ENCODE assay signal across 14 cellular contexts in the genomic region with DNA sequence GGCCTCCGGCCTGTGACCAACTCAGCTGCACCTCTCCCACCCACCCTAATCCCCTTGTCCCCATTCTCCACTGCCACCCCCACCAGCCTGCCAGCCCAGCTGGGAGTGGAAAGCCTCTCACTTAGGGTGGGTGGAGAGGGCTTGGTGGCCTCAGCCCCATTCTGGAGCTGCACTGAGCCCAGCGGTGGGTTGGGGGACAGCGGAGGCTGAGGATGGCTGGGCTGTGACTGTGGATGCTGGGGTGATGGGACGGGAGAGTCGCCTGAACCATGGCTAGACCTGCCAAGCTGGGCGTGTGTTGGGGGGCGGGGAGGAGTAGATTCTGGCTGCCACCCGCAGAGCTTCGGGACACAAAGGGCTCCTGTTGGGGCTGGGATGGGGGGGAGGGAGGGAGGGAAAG. TPM values are rescaled to one million over a fixed set of nuclear protein-coding genes. Genes with fewer than 3 reads are reported as not detected.
A peak's percentile ranks its signal among the peaks of the same experiment; 100 is the strongest.
DNase-seq lines count a peak whose midpoint lies in the region; ATAC-seq, FAIRE-seq and TF ChIP-seq lines count a peak whose summit lies in the region.
"Had no signal": no experiment of that assay in that cellular context is flagged by ENCODE, and none has a peak within 500 bp of the region (broad histone marks: within the 10 kb centered on the region; RNA-seq: fewer than 3 reads in every experiment).

No MANE protein-coding gene starts in this region.

- no peaks in the 10 kb centered on the region for H3K27me3 Mint-ChIP-seq in Caco-2 (ENCODE audit: insufficient read depth, unreplicated experiment)
- H3K27me3 Mint-ChIP-seq in T-helper 17 cell = no peaks in the 10 kb centered on the region
- peaks cover 2% of the 10 kb centered on the region for H3K27me3 Mint-ChIP-seq in endodermal cell (ENCODE audit: insufficient read depth)
- H3K27me3 Mint-ChIP-seq in neural crest cell (ENCODE audit: low read depth) = peaks cover 2% of the 10 kb centered on the region
- H3K27me3 Mint-ChIP-seq: stimulated activated naive CD8-positive, alpha-beta T cell treated with anti-CD3 and anti-CD28 coated beads, Interleukin-15, amount 100 ng/mL, for 72 hours had no signal

- H3K36me3 ChIP-seq in Caco-2 (ENCODE audit: control insufficient read depth, insufficient read depth, low read length) (peaks cover 1% of the 10 kb centered on the region; the same call in 1 of the 2 replicates), endodermal cell (ENCODE audit: control insufficient read depth, insufficient read depth, low read length) (peaks cover 39% of the 10 kb centered on the region)

- H3K9ac ChIP-seq in endodermal cell (ENCODE audit: extremely low read depth, low read length, poor library complexity, severe bottlenecking) = no peak overlapping the region

- H3K4me3 Mint-ChIP-seq in Caco-2 (ENCODE audit: unreplicated experiment) (peak overlapping the region; percentile 97), T-helper 17 cell (peak overlapping the region; percentile 90), endodermal cell (peak overlapping the region; percentile 86), neural crest cell (peak overlapping the region; percentile 92)

- 38% methylated on average over 9 of the region's 9 CpGs; no CpG with 5 or more reads in 1 of the 2 experiments for WGBS in endodermal cell (ENCODE audit: insufficient coverage in 1 of 2, insufficient read length in 1 of 2), 2 experiments

- no peak for FAIRE-seq in GM12891 (lab: Jason Lieb, UNC)

- H3K27me3 ChIP-seq in Caco-2 (replicated peaks; ENCODE audit: control insufficient read depth, insufficient read depth, low read length) = no peaks in the 10 kb centered on the region; the same call in 1 of the 2 replicates
- H3K27me3 ChIP-seq in endodermal cell (ENCODE audit: control insufficient read depth, insufficient read depth, low read length, poor library complexity, severe bottlenecking) = no peaks in the 10 kb centered on the region
- H3K27me3 ChIP-seq: BLaER1 had no signal

- intact Hi-C loops in Caco-2 (cut with micrococcal nuclease; ENCODE audit: unreplicated experiment) = no loop called here

- POLR2A ChIA-PET in Caco-2 (lab: Charles Lee) = no interaction called here

- H3K36me3 Mint-ChIP-seq in Caco-2 (ENCODE audit: insufficient read depth, unreplicated experiment) (peaks cover 16% of the 10 kb centered on the region), T-helper 17 cell (ENCODE audit: low read depth) (no peaks in the 10 kb centered on the region), endodermal cell (ENCODE audit: low read depth) (peaks cover 30% of the 10 kb centered on the region), neural crest cell (ENCODE audit: low read depth) (peaks cover 5% of the 10 kb centered on the region)

- H3K4me1 Mint-ChIP-seq in Caco-2 (ENCODE audit: low read depth, unreplicated experiment) = peaks cover 11% of the 10 kb centered on the region
- H3K4me1 Mint-ChIP-seq in T-helper 17 cell = peaks cover 23% of the 10 kb centered on the region
- H3K4me1 Mint-ChIP-seq in endodermal cell = peaks cover 26% of the 10 kb centered on the region
- peaks cover 35% of the 10 kb centered on the region for H3K4me1 Mint-ChIP-seq in neural crest cell

- no peak overlapping the region for H3K27ac ChIP-seq in endodermal cell (ENCODE audit: low read depth, low read length)
- H3K27ac ChIP-seq: BLaER1 had no signal

- ATAC-seq in T-helper 17 cell (no peak), GM18498 (IDR thresholded peaks at IDR 0.05; ENCODE audit: unreplicated experiment) (no peak)
- ATAC-seq: activated CD8-positive, alpha-beta memory T cell treated with anti-CD3 and anti-CD28 coated beads, Interleukin-2, amount 10 ng/mL, durations not matched to agents 7 days and 5 days; stimulated activated naive CD8-positive, alpha-beta T cell treated with anti-CD3 and anti-CD28 coated beads, Interleukin-15, amount 100 ng/mL, for 72 hours had no signal

- H3K27ac Mint-ChIP-seq in Caco-2 (ENCODE audit: unreplicated experiment) = no peak overlapping the region
- no peak overlapping the region for H3K27ac Mint-ChIP-seq in T-helper 17 cell
- no peak overlapping the region for H3K27ac Mint-ChIP-seq in endodermal cell
- H3K27ac Mint-ChIP-seq in neural crest cell (ENCODE audit: unreplicated experiment) = no peak overlapping the region
- H3K27ac Mint-ChIP-seq: activated CD8-positive, alpha-beta memory T cell treated with anti-CD3 and anti-CD28 coated beads, Interleukin-2, amount 10 ng/mL, durations not matched to agents 7 days and 5 days had no signal

- DNase-seq in Caco-2 (no peak), T-helper 17 cell (no peak), endodermal cell (no peak), neural crest cell (ENCODE audit: low read depth, low spot score) (no peak), GM12891 (ENCODE audit: insufficient read length, low spot score) (no peak), HCEC 1CT (no peak), AG08396 (ENCODE audit: low spot score) (no peak)
- DNase-seq: activated CD8-positive, alpha-beta memory T cell treated with anti-CD3 and anti-CD28 coated beads, Interleukin-2, amount 10 ng/mL, durations not matched to agents 7 days and 5 days; EL; NCI-H1694; NCI-H526 treated with DMSO at 0.1 percent for 48 hours; stimulated activated naive CD8-positive, alpha-beta T cell treated with anti-CD3 and anti-CD28 coated beads, Interleukin-15, amount 100 ng/mL, for 72 hours had no signal

- CTCF ChIA-PET in Caco-2 (lab: Charles Lee) = interaction anchor here (1.7 kb wide), 1 partner anchor 12 kb away, joined by 5 read pairs; no protein-coding TSS in a partner anchor

- TF ChIP-seq CTCF in Caco-2 (IDR thresholded peaks at IDR 0.05; ENCODE audit: insufficient read depth in 1 of 2, low read depth in 1 of 2, low read length in 1 of 2, severe bottlenecking in 1 of 2, unreplicated experiment in 1 of 2) (no peak), endodermal cell (conservative IDR thresholded peaks at IDR 0.05) (no peak), neural crest cell (conservative IDR thresholded peaks at IDR 0.05) (no peak)

- H3K4me1 ChIP-seq in Caco-2 = peaks cover 3% of the 10 kb centered on the region; the same call in 1 of the 2 replicates
- H3K4me1 ChIP-seq in endodermal cell (ENCODE audit: control insufficient read depth, insufficient read depth, low read length) = no peaks in the 10 kb centered on the region

- H3K4me3 ChIP-seq in Caco-2 (ENCODE audit: low read depth, low read length) = no peak overlapping the region
- peak overlapping the region; percentile 97 for H3K4me3 ChIP-seq in endodermal cell (ENCODE audit: low read length)

- TF ChIP-seq POLR2A in GM12891 (IDR thresholded peaks at IDR 0.05; ENCODE audit: low read depth, low read length) = no peak

- H3K9me3 Mint-ChIP-seq in Caco-2 (ENCODE audit: unreplicated experiment) (no peaks in the 10 kb centered on the region), endodermal cell (no peaks in the 10 kb centered on the region), neural crest cell (no peaks in the 10 kb centered on the region)
- H3K9me3 Mint-ChIP-seq: stimulated activated naive CD8-positive, alpha-beta T cell treated with anti-CD3 and anti-CD28 coated beads, Interleukin-15, amount 100 ng/mL, for 72 hours had no signal

- H3K9me3 ChIP-seq in Caco-2 = no peaks in the 10 kb centered on the region
- no peaks in the 10 kb centered on the region for H3K9me3 ChIP-seq in T-helper 17 cell (ENCODE audit: control insufficient read depth, low read length, poor library complexity, severe bottlenecking)
- no peaks in the 10 kb centered on the region for H3K9me3 ChIP-seq in endodermal cell (ENCODE audit: control insufficient read depth, low read length)
- H3K9me3 ChIP-seq: BLaER1 had no signal

- BruUV-seq in Caco-2 (replicated peaks; lab: Mats Ljungman, UMichigan) = no TSS peak

TF ChIP-seq in GM12891, 5 proteins besides CTCF, POLR2A, EP300 and RAD21:
- TF ChIP-seq PAX5 (IDR thresholded peaks at IDR 0.05; ENCODE audit: insufficient read depth, low read length, severe bottlenecking) (no peak), TAF1 (IDR thresholded peaks at IDR 0.05; ENCODE audit: low read depth, low read length) (no peak), POLR2AphosphoS5 (IDR thresholded peaks at IDR 0.05; ENCODE audit: low read depth, low read length) (no peak), POU2F2 (IDR thresholded peaks at IDR 0.05; ENCODE audit: low read depth, low read length) (no peak), SPI1 (IDR thresholded peaks at IDR 0.05; ENCODE audit: low read depth, low read length) (no peak)

RNA-seq across cellular contexts. Expression of gene CLCN2, which starts 1.8 kb away (rescaled TPM):
- total RNA-seq in Caco-2 (2022) = 23.0 and 28.6 TPM in 2 replicates
- total RNA-seq in T-helper 17 cell = 1 to 10 TPM; 4.6 TPM
- total RNA-seq in endodermal cell = 10 to 100 TPM; 32.4 to 38.4 TPM
- 27.9 TPM for polyA plus RNA-seq in endodermal cell (2013, experiment 1 of 2)
- 23.3 TPM for polyA plus RNA-seq in endodermal cell (2013, experiment 2 of 2)
- 23.6 and 27.8 TPM in 2 replicates for total RNA-seq in neural crest cell
- polyA plus RNA-seq in GM12891 (2012; ENCODE audit: low read depth, missing spikeins) = 0.73 TPM

RNA-seq across cellular contexts. Expression of gene POLR2H, which starts 1.9 kb away (rescaled TPM):
- total RNA-seq in Caco-2 (2022) (96.4 and 101 TPM in 2 replicates), T-helper 17 cell (10 to 100 TPM; 28.6 to 38.3 TPM), endodermal cell (100 to 1,000 TPM in 1 of 2 donors, 10 to 100 TPM in 1; 95.9 to 117 TPM), neural crest cell (94.5 and 98.9 TPM in 2 replicates)
- polyA plus RNA-seq in endodermal cell (2013, experiment 1 of 2) = 119 TPM
- 99.0 TPM for polyA plus RNA-seq in endodermal cell (2013, experiment 2 of 2)
- polyA plus RNA-seq in GM12891 (2012; ENCODE audit: low read depth, missing spikeins) = 93.5 TPM

RNA-seq across cellular contexts. Expression of gene THPO, which starts 18.4 kb away (rescaled TPM):
- 1.4 and 1.6 TPM in 2 replicates for total RNA-seq in Caco-2 (2022)
- not detected for total RNA-seq in T-helper 17 cell
- 1 to 10 TPM; 1.4 to 1.7 TPM for total RNA-seq in endodermal cell
- polyA plus RNA-seq in endodermal cell (2013, experiment 1 of 2) = 1.2 TPM
- 1.4 TPM for polyA plus RNA-seq in endodermal cell (2013, experiment 2 of 2)
- 0.55 and 0.98 TPM in 2 replicates for total RNA-seq in neural crest cell
- polyA plus RNA-seq in GM12891 (2012; ENCODE audit: low read depth, missing spikeins) = not detected
- total RNA-seq: activated CD8-positive, alpha-beta memory T cell treated with anti-CD3 and anti-CD28 coated beads, Interleukin-2, amount 10 ng/mL, durations not matched to agents 7 days and 5 days had no signal

RNA-seq across cellular contexts. Expression of gene CHRD, which starts 20.2 kb away (rescaled TPM):
- total RNA-seq in Caco-2 (2022) (5.5 and 6.4 TPM in 2 replicates), T-helper 17 cell (not detected), endodermal cell (10 to 100 TPM in 1 of 2 donors, 1 to 10 TPM in 1; 5.0 to 17.4 TPM), neural crest cell (3.2 and 4.0 TPM in 2 replicates)
- 8.2 TPM for polyA plus RNA-seq in endodermal cell (2013, experiment 1 of 2)
- polyA plus RNA-seq in endodermal cell (2013, experiment 2 of 2) = 6.7 TPM
- polyA plus RNA-seq in GM12891 (2012; ENCODE audit: low read depth, missing spikeins) = 0.05 TPM
- total RNA-seq: activated CD8-positive, alpha-beta memory T cell treated with anti-CD3 and anti-CD28 coated beads, Interleukin-2, amount 10 ng/mL, durations not matched to agents 7 days and 5 days had no signal

RNA-seq across cellular contexts. Expression of gene FAM131A, which starts 22.2 kb away (rescaled TPM):
- total RNA-seq in Caco-2 (2022) (6.1 and 6.7 TPM in 2 replicates), T-helper 17 cell (10 to 100 TPM in 1 of 2 donors, 1 to 10 TPM in 1; 7.9 to 10.9 TPM), endodermal cell (10 to 100 TPM; 18.3 to 24.1 TPM), neural crest cell (17.4 and 19.7 TPM in 2 replicates)
- polyA plus RNA-seq in endodermal cell (2013, experiment 1 of 2) = 28.0 TPM
- 25.5 TPM for polyA plus RNA-seq in endodermal cell (2013, experiment 2 of 2)
- polyA plus RNA-seq in GM12891 (2012; ENCODE audit: low read depth, missing spikeins) = 2.1 TPM
